Comparison of ENCODE assay signal across 8 cellular contexts in genomic region chr3:158167737-158168469, GRCh38. TPM values are rescaled to one million over a fixed set of nuclear protein-coding genes. Genes with fewer than 3 reads are reported as not detected.
DNase-seq lines count a peak whose midpoint lies in the region; ATAC-seq, FAIRE-seq and TF ChIP-seq lines count a peak whose summit lies in the region.

No MANE protein-coding gene starts in this region.

- TF ChIP-seq POLR2A in erythroblast (IDR thresholded peaks at IDR 0.05; ENCODE audit: low read length): no peak

- peak; percentile 71 to 84 for ATAC-seq in activated naive CD4-positive, alpha-beta T cell treated with anti-CD3 and anti-CD28 coated beads, Interleukin-2, amount 50 U/mL, for 72 hours

- CTCF ChIA-PET in GM10248 (lab: Yijun Ruan, JAX): no interaction called here

- POLR2A ChIA-PET in GM10248 (lab: Yijun Ruan, JAX): no interaction called here

- FAIRE-seq in RCC 7860 (lab: Jason Lieb, UNC): peak; percentile 99

- TF ChIP-seq CTCF in GM10248 (IDR thresholded peaks at IDR 0.05; ENCODE audit: control extremely low read depth, extremely low read depth, low read depth, missing control alignments): no peak

- H3K36me3 Mint-ChIP-seq in activated naive CD4-positive, alpha-beta T cell treated with anti-CD3 and anti-CD28 coated beads, Interleukin-2, amount 50 U/mL, for 72 hours: peaks cover 23 to 29% of the 10 kb centered on the region in 2 donors

- peak in 1 of 2 donors; percentile 22 for DNase-seq in activated naive CD4-positive, alpha-beta T cell treated with anti-CD3 and anti-CD28 coated beads, Interleukin-2, amount 50 U/mL, for 72 hours (ENCODE audit: low spot score in 2 of 2)
- DNase-seq in activated naive CD4-positive, alpha-beta T cell treated with Interleukin-2 at 50 U/mL for 16 hours: no peak
- DNase-seq in RCC 7860 (ENCODE audit: low spot score) (peak; percentile 92), erythroblast (lab: John Stamatoyannopoulos, UW) (peak; percentile 83), stromal cell of bone marrow (ENCODE audit: low read depth) (peak; percentile 98), GM10248 (ENCODE audit: extremely low spot score) (no peak), NCI-H2081 (lab: John Stamatoyannopoulos, UW) (no peak), hippocampal formation (lab: John Stamatoyannopoulos, UW) (no peak)

- H3K27ac Mint-ChIP-seq in activated naive CD4-positive, alpha-beta T cell treated with anti-CD3 and anti-CD28 coated beads, Interleukin-2, amount 50 U/mL, for 72 hours: no peak overlapping the region

- H3K9me3 Mint-ChIP-seq in activated naive CD4-positive, alpha-beta T cell treated with anti-CD3 and anti-CD28 coated beads, Interleukin-2, amount 50 U/mL, for 72 hours: peaks cover 3 to 9% of the 10 kb centered on the region in 2 donors

RNA-seq across cellular contexts. Expression of gene RSRC1, which starts 58.0 kb away (rescaled TPM):
- total RNA-seq in activated naive CD4-positive, alpha-beta T cell treated with anti-CD3 and anti-CD28 coated beads, Interleukin-2, amount 50 U/mL, for 72 hours: 10 to 100 TPM; 25.1 to 47.3 TPM

Comparison
In these comparisons a context has a peak if more than half of its experiments do, and no peak if none do; other contexts are left out.
1. DNase-seq: peak in RCC 7860 (single experiment), erythroblast (2 of 2) and stromal cell of bone marrow (single experiment); none in activated naive CD4-positive, alpha-beta T cell treated with Interleukin-2 at 50 U/mL for 16 hours (single experiment), GM10248 (single experiment), NCI-H2081 (0 of 2) and hippocampal formation (0 of 2).